In genomic region chr7:31734456-31734855, GRCh38 we compare ENCODE assay signal across 27 cellular contexts.
A peak's percentile ranks its signal among the peaks of the same experiment; 100 is the strongest.
DNase-seq lines count a peak whose midpoint lies in the region; ATAC-seq and TF ChIP-seq lines count a peak whose summit lies in the region.
"Had no signal": no experiment of that assay in that cellular context is flagged by ENCODE, and none has a peak within 500 bp of the region (broad histone marks: within the 10 kb centered on the region; RNA-seq: fewer than 3 reads in every experiment).

No MANE protein-coding gene starts in this region.

- no peak overlapping the region for H2AFZ ChIP-seq in MM.1S (ENCODE audit: low read length)

- H3K27me3 ChIP-seq in MM.1S (replicated peaks; ENCODE audit: insufficient read depth, low read length), result no peaks in the 10 kb centered on the region

- no peak overlapping the region for H3K4me2 ChIP-seq in MM.1S (ENCODE audit: low read depth, low read length)
- H3K4me2 ChIP-seq: A549 had no signal

- no peak overlapping the region for H3K4me3 ChIP-seq in MM.1S (ENCODE audit: low read length)
- H3K4me3 ChIP-seq: A549, left lung had no signal

- ATAC-seq in GM21360 (IDR thresholded peaks at IDR 0.05; ENCODE audit: unreplicated experiment), result no peak
- ATAC-seq: A549; activated T-helper 17 cell treated with anti-CD3 and anti-CD28 coated beads, Interleukin-2, amount 50 U/mL, for 72 hours; HCT116; left lung; naive thymus-derived CD4-positive, alpha-beta T cell had no signal

- no peaks in the 10 kb centered on the region for H4K20me1 ChIP-seq in MM.1S (ENCODE audit: insufficient read depth, low read length)

- H3K27ac ChIP-seq in MM.1S (ENCODE audit: low read length), result no peak overlapping the region
- H3K27ac ChIP-seq: A549, HL-60, left lung had no signal

- no peak overlapping the region for H3K9ac ChIP-seq in MM.1S (ENCODE audit: low read length)

- H3K36me3 ChIP-seq in MM.1S (replicated peaks; ENCODE audit: insufficient read depth, low read length), result no peaks in the 10 kb centered on the region
- H3K36me3 ChIP-seq: left lung had no signal

- H3K79me2 ChIP-seq in MM.1S (ENCODE audit: low read length), result no peaks in the 10 kb centered on the region

- peak; percentile 36 for DNase-seq in AG08395 (ENCODE audit: low spot score)
- peak; percentile 19 for DNase-seq in GM04504 (ENCODE audit: low read depth)
- peak; percentile 8 for DNase-seq in T1000 (lab: John Stamatoyannopoulos, UW)
- peak; percentile 14 for DNase-seq in fibroblast of peridontal ligament (ENCODE audit: extremely low read depth)
- DNase-seq in CD1c-positive myeloid dendritic cell (ENCODE audit: extremely low spot score), result no peak
- no peak for DNase-seq in MM.1S
- DNase-seq in GM10248 (ENCODE audit: extremely low spot score), result no peak
- DNase-seq: activated CD4-positive, alpha-beta T cell treated with anti-CD3 and anti-CD28 coated beads, Interleukin-2, amount 50 U/mL, for 48 hours; activated CD8-positive, alpha-beta memory T cell treated with anti-CD3 and anti-CD28 coated beads, Interleukin-2, amount 50 U/mL, for 48 hours; anterior cingulate cortex; CD4-positive, CD25-positive, alpha-beta regulatory T cell; dermis blood vessel endothelial cell; left lung; naive thymus-derived CD4-positive, alpha-beta T cell; NCI-H1417 treated with DMSO at 0.1 percent for 48 hours; NCI-H446; NCI-H82; nucleus accumbens; OCI-M1; Right ventricle myocardium superior; small intestine; stimulated activated CD4-positive, alpha-beta T cell treated with anti-CD3 and anti-CD28 coated beads, Interleukin-1b, Interleukin-23, amount 100 ng/mL, for 48 hours had no signal

- no peaks in the 10 kb centered on the region for H3K9me3 ChIP-seq in MM.1S (replicated peaks; ENCODE audit: insufficient read depth, low read length)
- H3K9me3 ChIP-seq: A549, left lung had no signal

- no peaks in the 10 kb centered on the region for H3F3A ChIP-seq in MM.1S (ENCODE audit: insufficient read depth, low read length)

- CTCF ChIA-PET in GM10248 (lab: Yijun Ruan, JAX), result interaction anchor here (1.1 to 2.1 kb wide), 4 partner anchors 291 to 601 kb away, joined by 3 to 9 read pairs (median 4); no protein-coding TSS in a partner anchor

- POLR2A ChIA-PET in GM10248 (lab: Yijun Ruan, JAX), result no interaction called here

- no peaks in the 10 kb centered on the region for H3K4me1 ChIP-seq in MM.1S (ENCODE audit: low read length)
- H3K4me1 ChIP-seq: A549, left lung had no signal

- no peak for TF ChIP-seq CTCF in MM.1S (IDR thresholded peaks at IDR 0.05; ENCODE audit: low read length)
- no peak for TF ChIP-seq CTCF in GM10248 (IDR thresholded peaks at IDR 0.05; ENCODE audit: control extremely low read depth, extremely low read depth, low read depth, missing control alignments)

- H3K9me2 ChIP-seq in MM.1S (replicated peaks; ENCODE audit: insufficient read depth, low read length), result no peaks in the 10 kb centered on the region

Comparison
In these comparisons a context has a peak if more than half of its experiments do, and no peak if none do; other contexts are left out.
1. DNase-seq: peak in AG08395 (single experiment), GM04504 (single experiment), T1000 (single experiment) and fibroblast of peridontal ligament (single experiment); none in CD1c-positive myeloid dendritic cell (single experiment), MM.1S (single experiment) and GM10248 (single experiment).